Comparison of ENCODE assay signal across 8 cellular contexts in genomic region chr3:197748597-197749314, GRCh38. TPM values are rescaled to one million over a fixed set of nuclear protein-coding genes. Genes with fewer than 3 reads are reported as not detected.
A peak's percentile ranks its signal among the peaks of the same experiment; 100 is the strongest.
DNase-seq lines count a peak whose midpoint lies in the region; ATAC-seq and TF ChIP-seq lines count a peak whose summit lies in the region.

No MANE protein-coding gene starts in this region.

- H3K27me3 ChIP-seq in Peyer's patch (no peaks in the 10 kb centered on the region), esophagus squamous epithelium (no peaks in the 10 kb centered on the region), psoas muscle (ENCODE audit: insufficient read depth in 3 of 3, low read length in 2 of 3) (no peaks in the 10 kb centered on the region)

- ATAC-seq in psoas muscle (peak; percentile 29 to 58 (median 37)), GM18909 (IDR thresholded peaks at IDR 0.05; ENCODE audit: poor library complexity, unreplicated experiment) (no peak)

- no peak for DNase-seq in Peyer's patch
- no peak for DNase-seq in esophagus squamous epithelium (lab: John Stamatoyannopoulos, UW)
- no peak for DNase-seq in psoas muscle
- DNase-seq in stimulated activated CD8-positive, alpha-beta memory T cell treated with anti-CD3 and anti-CD28 coated beads, Interleukin-4, amount 100 ng/mL, for 48 hours: no peak
- DNase-seq in activated CD4-positive, CD25-positive, alpha-beta regulatory T cell treated with anti-CD3 and anti-CD28 coated beads, Interleukin-2, amount 50 U/mL, for 72 hours: no peak
- no peak for DNase-seq in middle frontal gyrus (ENCODE audit: extremely low spot score, low spot score)

- H3K4me1 ChIP-seq in Peyer's patch (peaks cover 0 to 15% (median 4%) of the 10 kb centered on the region in 4 donors), esophagus squamous epithelium (peaks cover 8 to 52% (median 17%) of the 10 kb centered on the region in 3 donors), psoas muscle (peaks cover 48% of the 10 kb centered on the region)

- TF ChIP-seq CTCF in Peyer's patch (IDR thresholded peaks at IDR 0.05) (no peak), esophagus squamous epithelium (IDR thresholded peaks at IDR 0.05) (no peak), psoas muscle (IDR thresholded peaks at IDR 0.05) (no peak)

- H3K4me3 ChIP-seq in GM08714 (ENCODE audit: low read length) (peak overlapping the region; percentile 91), Peyer's patch (peak overlapping the region; percentile 69 to 87 (median 81)), esophagus squamous epithelium (peak overlapping the region; percentile 67 to 94 (median 82)), psoas muscle (peak overlapping the region; percentile 92)

- no peak for TF ChIP-seq POLR2A in Peyer's patch (IDR thresholded peaks at IDR 0.05)
- TF ChIP-seq POLR2A in esophagus squamous epithelium (IDR thresholded peaks at IDR 0.05): no peak

- intact Hi-C loops in esophagus squamous epithelium (cut with DNase I): no loop called here
- intact Hi-C loops in psoas muscle (cut with DNase I): loop anchor here (1.0 to 2.0 kb wide), 2 partner anchors 35 to 36 kb away; no protein-coding TSS in a partner anchor

- WGBS in esophagus squamous epithelium, 2 donors: 23 to 25% methylated on average over 12 of the region's 12 CpGs
- WGBS in psoas muscle, 3 donors: 10 to 20% (median 11%) methylated on average over 12 of the region's 12 CpGs

- no peaks in the 10 kb centered on the region for H3K36me3 ChIP-seq in Peyer's patch
- H3K36me3 ChIP-seq in esophagus squamous epithelium: no peaks in the 10 kb centered on the region
- H3K36me3 ChIP-seq in psoas muscle (ENCODE audit: insufficient read depth in 1 of 2, low read depth in 1 of 2): no peaks in the 10 kb centered on the region

- H3K9me3 ChIP-seq in Peyer's patch (no peaks in the 10 kb centered on the region), esophagus squamous epithelium (no peaks in the 10 kb centered on the region), psoas muscle (no peaks in the 10 kb centered on the region)

- H3K27ac ChIP-seq in Peyer's patch (peak overlapping the region; percentile 94 to 98 (median 96)), esophagus squamous epithelium (peak overlapping the region; percentile 93 to 99 (median 95)), psoas muscle (peak overlapping the region; percentile 99)

RNA-seq across cellular contexts. Expression of gene FYTTD1, which starts 0.9 kb away (rescaled TPM):
- 10 to 100 TPM; 15.4 to 62.7 (median 27.4) TPM for total RNA-seq in Peyer's patch
- 10 to 100 TPM; 46.4 to 62.0 (median 52.6) TPM for total RNA-seq in esophagus squamous epithelium
- total RNA-seq in psoas muscle: 100 to 1,000 TPM; 143 to 232 (median 157) TPM
- 100 to 1,000 TPM in 1 of 3 donors, 10 to 100 TPM in 2; 15.2 to 108 (median 48.6) TPM for polyA plus RNA-seq in psoas muscle

RNA-seq across cellular contexts. Expression of gene RUBCN, which starts 12.1 kb away (rescaled TPM):
- total RNA-seq in Peyer's patch: 100 to 1,000 TPM in 1 of 4 donors, 10 to 100 TPM in 3; 45.4 to 113 (median 48.2) TPM
- total RNA-seq in esophagus squamous epithelium: 10 to 100 TPM; 26.9 to 44.3 (median 35.0) TPM
- total RNA-seq in psoas muscle: 10 to 100 TPM; 21.9 to 29.1 (median 27.6) TPM
- 10 to 100 TPM in 1 of 3 donors, 1 to 10 TPM in 2; 5.0 to 12.9 (median 6.1) TPM for polyA plus RNA-seq in psoas muscle

RNA-seq across cellular contexts. Expression of gene LRCH3, which starts 42.3 kb away (rescaled TPM):
- 10 to 100 TPM; 31.2 to 90.0 (median 41.7) TPM for total RNA-seq in Peyer's patch
- total RNA-seq in esophagus squamous epithelium: 100 to 1,000 TPM in 1 of 4 donors, 10 to 100 TPM in 3; 15.0 to 197 (median 23.2) TPM
- 10 to 100 TPM; 16.9 to 29.5 (median 25.0) TPM for total RNA-seq in psoas muscle
- 10 to 100 TPM in 2 of 3 donors, 1 to 10 TPM in 1; 7.0 to 13.8 (median 11.5) TPM for polyA plus RNA-seq in psoas muscle
